10 cellular contexts compared by ENCODE assay signal in genomic region chr10:62018141-62018911, GRCh38.
A peak's percentile ranks its signal among the peaks of the same experiment; 100 is the strongest.
DNase-seq lines count a peak whose midpoint lies in the region; ATAC-seq, FAIRE-seq and TF ChIP-seq lines count a peak whose summit lies in the region.
"Had no signal": no experiment of that assay in that cellular context is flagged by ENCODE, and none has a peak within 500 bp of the region (broad histone marks: within the 10 kb centered on the region; RNA-seq: fewer than 3 reads in every experiment).

No MANE protein-coding gene starts in this region.

- TF ChIP-seq EP300 in GM12878 (IDR thresholded peaks at IDR 0.05; ENCODE audit: borderline replicate concordance in 1 of 2, control insufficient read depth in 1 of 2, low read depth in 2 of 2, low read length in 2 of 2) = peak; percentile 79 to 95; a peak in 3 of 4 replicates

- FAIRE-seq in GM12892 (lab: Jason Lieb, UNC) (peak; percentile 84), GM12878 (lab: Jason Lieb, UNC) (no peak)

- H3K36me3 ChIP-seq in IMR-90 (ENCODE audit: control insufficient read depth, insufficient read depth, low read length) (peaks cover 15% of the 10 kb centered on the region), GM12878 (ENCODE audit: control insufficient read depth in 2 of 2, insufficient read depth in 2 of 2, low read length in 1 of 2) (peaks cover 1 to 6% of the 10 kb centered on the region in 2 experiments; a peak in 1 of 4 replicates), prostate gland (no peaks in the 10 kb centered on the region)

- no peak overlapping the region for H4K5ac ChIP-seq in IMR-90 (ENCODE audit: low read depth, low read length)

- intact Hi-C loops in IMR-90 (cut with micrococcal nuclease) = no loop called here
- intact Hi-C loops in GM12878 (cut with micrococcal nuclease; ENCODE audit: unreplicated experiment) = no loop called here
- intact Hi-C loops in prostate gland (cut with DNase I) = no loop called here

- TF ChIP-seq CTCF in IMR-90 (conservative IDR thresholded peaks at IDR 0.05; ENCODE audit: low read depth, low read length) (no peak), GM12878 (IDR thresholded peaks at IDR 0.05 in 2 of 3, conservative IDR thresholded peaks at IDR 0.05 in 1 of 3; ENCODE audit: control insufficient read depth in 2 of 3, extremely low read depth in 1 of 3, insufficient read depth in 1 of 3, low read depth in 3 of 3, low read length in 3 of 3) (no peak), prostate gland (IDR thresholded peaks at IDR 0.05) (no peak)

- H3K79me1 ChIP-seq in IMR-90 (ENCODE audit: low read depth in 1 of 2, low read length in 2 of 2) = peaks cover 46 to 71% of the 10 kb centered on the region in 2 experiments

- POLR2A ChIA-PET in IMR-90 (lab: Charles Lee; ENCODE audit: unreplicated experiment) = no interaction called here
- POLR2A ChIA-PET in GM12878 (lab: Charles Lee) = interaction anchor here (0.6 kb wide), 1 partner anchor 11 kb away, joined by 3 read pairs; no protein-coding TSS in a partner anchor

- H2AFZ ChIP-seq in IMR-90 (replicated peaks; ENCODE audit: low read length, poor library complexity) (no peak overlapping the region), GM12878 (ENCODE audit: control insufficient read depth, low read depth, low read length) (no peak overlapping the region)

- in situ Hi-C loops in IMR-90 (cut with MboI; ENCODE audit: low sequenced_read_pairs) (no loop called here), GM12878 (cut with MboI) (no loop called here)

- no peak overlapping the region for H3K23ac ChIP-seq in IMR-90 (ENCODE audit: low read depth, low read length)

- H3K4me2 ChIP-seq in IMR-90 (ENCODE audit: low read depth, low read length) = no peak overlapping the region
- peak overlapping the region; percentile 36 for H3K4me2 ChIP-seq in GM12878 (ENCODE audit: control insufficient read depth, insufficient read depth)

- SMC1A ChIA-PET in GM12878 (lab: Charles Lee; ENCODE audit: uncharacterized antibody, unreplicated experiment) = interaction anchor here (1.0 to 2.6 kb wide), 4 partner anchors 11 to 118 kb away, joined by 3 to 12 read pairs (median 4); no protein-coding TSS in a partner anchor

- H4K91ac ChIP-seq in IMR-90 (ENCODE audit: insufficient read depth, low read depth, low read length) = peak overlapping the region; percentile 32; the same call in 1 of the 2 replicates

- WGBS in IMR-90 (ENCODE audit: extremely low coverage in 2 of 2, insufficient read length in 1 of 2), 2 experiments = no CpG with 5 or more reads among the region's 9 CpGs
- WGBS in GM12878 (ENCODE audit: insufficient coverage, insufficient replicate concordance, low lambda C conversion rate, missing lambda C conversion rate) = 12% methylated on average over 6 of the region's 9 CpGs
- 42% methylated on average over 9 of the region's 9 CpGs for WGBS in prostate gland

- H3K9ac ChIP-seq in IMR-90 (ENCODE audit: low read depth, low read length) (no peak overlapping the region), GM12878 (ENCODE audit: control insufficient read depth, insufficient read depth, low read length) (no peak overlapping the region)

- peak overlapping the region; percentile 69 for H2BK5ac ChIP-seq in IMR-90 (ENCODE audit: low read depth, low read length, poor library complexity, severe bottlenecking)

- H2AK5ac ChIP-seq in IMR-90 (ENCODE audit: low read depth, low read length) = no peak overlapping the region; the same call in 1 of the 2 replicates

- H3K27me3 ChIP-seq in IMR-90 (ENCODE audit: control insufficient read depth, insufficient read depth, low read length) = no peaks in the 10 kb centered on the region
- H3K27me3 ChIP-seq in GM12878 (replicated peaks in 1 of 2; ENCODE audit: control insufficient read depth in 2 of 2, insufficient read depth in 2 of 2, low read length in 1 of 2) = no peaks in the 10 kb centered on the region
- H3K27me3 ChIP-seq in prostate gland (replicated peaks; ENCODE audit: insufficient read depth) = no peaks in the 10 kb centered on the region

- H2AK9ac ChIP-seq in IMR-90 (replicated peaks; ENCODE audit: low read depth, low read length, poor library complexity) = no peak overlapping the region

- peak overlapping the region; percentile 75; the same call in 1 of the 2 replicates for H3K4ac ChIP-seq in IMR-90 (ENCODE audit: low read depth, low read length)

- no peak overlapping the region for H3K14ac ChIP-seq in IMR-90 (replicated peaks; ENCODE audit: low read depth, low read length)

- RAD21 ChIA-PET in GM12878 (lab: Charles Lee; ENCODE audit: unreplicated experiment) = no interaction called here

- 0 out of 2 replicates have a peak overlapping the region, but pooled peaks have one; percentile 13 for H3K56ac ChIP-seq in IMR-90 (ENCODE audit: extremely low read depth, insufficient read depth, low read length)

- H4K8ac ChIP-seq in IMR-90 (ENCODE audit: low read depth in 2 of 2, low read length in 2 of 2) = peak overlapping the region in 1 of 2 experiments; percentile 60; a peak in 1 of 4 replicates

- H3K9me1 ChIP-seq in IMR-90 (ENCODE audit: insufficient read depth, low read length) = peaks cover 11% of the 10 kb centered on the region

- CTCF ChIA-PET in IMR-90 (lab: Yijun Ruan, JAX) (interaction anchor here (0.6 kb wide), 1 partner anchor 11 kb away, joined by 4 read pairs; no protein-coding TSS in a partner anchor), GM12878 (lab: Yijun Ruan, JAX) (no interaction called here)

- TF ChIP-seq RAD21 in IMR-90 (IDR thresholded peaks at IDR 0.05; ENCODE audit: low read length) (no peak), GM12878 (IDR thresholded peaks at IDR 0.05; ENCODE audit: insufficient read depth, low read depth, low read length) (no peak)

- 0 out of 2 replicates have a peak overlapping the region, but pooled peaks have one; percentile 52 for H2BK120ac ChIP-seq in IMR-90 (ENCODE audit: low read depth, low read length)

- no peak for ATAC-seq in IMR-90 (ENCODE audit: low read depth)
- no peak for ATAC-seq in GM12878
- no peak for ATAC-seq in GM19351 (IDR thresholded peaks at IDR 0.05; ENCODE audit: unreplicated experiment)
- no peak for ATAC-seq in GM21737 (IDR thresholded peaks at IDR 0.05; ENCODE audit: unreplicated experiment)

- no peak overlapping the region; the same call in 1 of the 2 replicates for H2BK20ac ChIP-seq in IMR-90 (ENCODE audit: low read depth, low read length)

- H3K27ac ChIP-seq in IMR-90 (ENCODE audit: insufficient read depth, low read length) = no peak overlapping the region; the same call in 1 of the 2 replicates
- peak overlapping the region; percentile 85 for H3K27ac ChIP-seq in GM12878 (ENCODE audit: control insufficient read depth, insufficient read depth)
- H3K27ac ChIP-seq in prostate gland = peak overlapping the region; percentile 76 to 77

- peak overlapping the region; percentile 63 for H3K18ac ChIP-seq in IMR-90 (ENCODE audit: low read depth, low read length)

- H4K20me1 ChIP-seq in IMR-90 (ENCODE audit: insufficient read depth, low read length) (peaks cover 8% of the 10 kb centered on the region), GM12878 (ENCODE audit: control insufficient read depth, insufficient read depth) (no peaks in the 10 kb centered on the region)

- no peak overlapping the region; the same call in 2 of the 3 replicates for H2BK15ac ChIP-seq in IMR-90 (ENCODE audit: low read depth, low read length)

- no peaks in the 10 kb centered on the region; the same call in 1 of the 2 replicates for H3K9me3 ChIP-seq in IMR-90 (ENCODE audit: control insufficient read depth, insufficient read depth, low read length)
- peaks cover 6% of the 10 kb centered on the region; the same call in 2 of the 3 replicates for H3K9me3 ChIP-seq in GM12878 (replicated peaks; ENCODE audit: control insufficient read depth, insufficient read depth, low read length)
- no peaks in the 10 kb centered on the region for H3K9me3 ChIP-seq in prostate gland

- BruUV-seq in IMR-90 (replicated peaks; lab: Mats Ljungman, UMichigan) (no TSS peak), GM12878 (replicated peaks; lab: Mats Ljungman, UMichigan) (no TSS peak)

- H3K4me3 ChIP-seq in IMR-90 (ENCODE audit: insufficient read depth, low read depth, low read length) (no peak overlapping the region), GM12878 (peak overlapping the region; percentile 18; the same call in 1 of the 2 replicates), prostate gland (no peak overlapping the region)

- peaks cover 47% of the 10 kb centered on the region for H3K79me2 ChIP-seq in GM12878 (ENCODE audit: control insufficient read depth, insufficient read depth, low read length)

- H3K4me1 ChIP-seq in IMR-90 (ENCODE audit: control insufficient read depth, insufficient read depth, low read length) = peaks cover 31% of the 10 kb centered on the region
- H3K4me1 ChIP-seq in GM12878 (ENCODE audit: control insufficient read depth, insufficient read depth, low read length) = peaks cover 62% of the 10 kb centered on the region
- peaks cover 25% of the 10 kb centered on the region for H3K4me1 ChIP-seq in prostate gland (replicated peaks)

- TF ChIP-seq POLR2A in GM12892 (IDR thresholded peaks at IDR 0.05; ENCODE audit: low read depth, low read length) (no peak; the same call in 1 of the 2 replicates), IMR-90 (IDR thresholded peaks at IDR 0.05; ENCODE audit: low read depth, low read length) (no peak), GM12878 (IDR thresholded peaks at IDR 0.05; ENCODE audit: low read depth, low read length) (no peak), prostate gland (IDR thresholded peaks at IDR 0.05) (no peak)

- DNase-seq in GM12892 (ENCODE audit: insufficient read length) (no peak), IMR-90 (no peak), GM12878 (ENCODE audit: low read depth, low spot score) (no peak), prostate gland (ENCODE audit: low spot score) (no peak), NCI-H1694 treated with DMSO at 0.1 percent for 48 hours (lab: John Stamatoyannopoulos, UW) (no peak), Kasumi-1 (lab: John Stamatoyannopoulos, UW) (no peak)
- DNase-seq: activated CD4-positive, CD25-positive, alpha-beta regulatory T cell treated with anti-CD3 and anti-CD28 coated beads, Interleukin-2, amount 50 U/mL, for 72 hours; head of caudate nucleus had no signal

- dilution Hi-C loops in IMR-90 (cut with HindIII; ENCODE audit: low sequenced_read_pairs, unreplicated experiment) = no loop called here

TF ChIP-seq in IMR-90, 13 proteins besides CTCF, POLR2A, EP300 and RAD21 (continues in another document):
- no peak for TF ChIP-seq BHLHE40 (IDR thresholded peaks at IDR 0.05; ENCODE audit: low read depth, low read length)
- no peak for TF ChIP-seq CHD1 (IDR thresholded peaks at IDR 0.05; ENCODE audit: low read depth, low read length)
- no peak for TF ChIP-seq RCOR1 (IDR thresholded peaks at IDR 0.05; ENCODE audit: insufficient replicate concordance, low read length)
- TF ChIP-seq RFX5 (IDR thresholded peaks at IDR 0.05; ENCODE audit: low read depth, low read length) = no peak
- TF ChIP-seq CEBPB (IDR thresholded peaks at IDR 0.05; ENCODE audit: low read depth, low read length) = no peak
